In the genomic region with DNA sequence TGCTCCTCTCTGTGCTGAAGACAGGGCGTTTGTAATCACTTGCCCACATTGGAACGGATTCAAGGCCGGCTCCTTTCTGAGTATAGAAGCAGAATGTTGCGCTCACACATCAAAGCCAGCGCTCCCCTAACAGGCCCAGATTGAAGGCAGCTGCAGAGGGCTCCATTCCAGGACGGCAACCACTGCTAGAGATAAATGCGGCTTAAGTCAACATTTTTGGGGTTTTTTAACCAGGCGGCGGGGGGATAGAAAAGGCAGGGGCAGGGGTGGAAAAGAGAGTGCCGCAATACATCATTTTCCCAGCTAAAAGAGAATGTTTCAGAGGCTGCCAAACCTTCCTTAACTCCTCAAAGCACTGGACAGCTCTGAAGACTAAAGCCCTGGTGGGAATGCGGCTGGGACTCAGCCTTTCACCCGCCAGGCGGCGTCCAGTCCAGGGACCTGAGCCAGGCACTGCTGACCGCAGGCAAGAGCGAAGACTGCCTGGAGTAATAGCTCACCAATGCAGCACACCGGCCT, we compare ENCODE assay signal across 10 cellular contexts.
A peak's percentile ranks its signal among the peaks of the same experiment; 100 is the strongest.
DNase-seq lines count a peak whose midpoint lies in the region; ATAC-seq and TF ChIP-seq lines count a peak whose summit lies in the region.
"Had no signal": no experiment of that assay in that cellular context is flagged by ENCODE, and none has a peak within 500 bp of the region (broad histone marks: within the 10 kb centered on the region; RNA-seq: fewer than 3 reads in every experiment).

No MANE protein-coding gene starts in this region.

- H3K4me1 ChIP-seq in mucosa of descending colon (ENCODE audit: low read depth) (no peaks in the 10 kb centered on the region), uterus (peaks cover 5 to 9% of the 10 kb centered on the region in 2 donors)

- POLR2A ChIA-PET in WTC11 (lab: Charles Lee), result no interaction called here

- H3K27me3 ChIP-seq in uterus, result no peaks in the 10 kb centered on the region

- no peaks in the 10 kb centered on the region for H3K27me3 Mint-ChIP-seq in WTC11 (ENCODE audit: low read depth)
- H3K27me3 Mint-ChIP-seq in activated T-cell treated with anti-CD3 and anti-CD28 coated beads, Interleukin-2, amount 50 U/mL, for 72 hours (ENCODE audit: low read depth), result peaks cover 26% of the 10 kb centered on the region
- H3K27me3 Mint-ChIP-seq: type B pancreatic cell had no signal

- ATAC-seq in WTC11 (no peak), mucosa of descending colon (peak; percentile 42)
- ATAC-seq in activated T-cell treated with anti-CD3 and anti-CD28 coated beads, Interleukin-2, amount 50 U/mL, for 72 hours (replicated peaks in 1 of 2), result no peak

- DNase-seq in WTC11 (ENCODE audit: low spot score) (no peak), fibroblast of villous mesenchyme (ENCODE audit: low read depth) (peak; percentile 97), mucosa of descending colon (no peak), uterus (peak; percentile 90 to 92), DMS79 treated with DMSO at 0.1 percent for 48 hours (lab: John Stamatoyannopoulos, UW) (no peak), NAMALWA (ENCODE audit: low spot score) (no peak)
- no peak for DNase-seq in activated T-cell treated with anti-CD3 and anti-CD28 coated beads, Interleukin-2, amount 50 U/mL, for 72 hours
- DNase-seq: activated T-cell treated with anti-CD3 and anti-CD28 coated beads for 4 hours, NCI-H1930 had no signal

- peaks cover 15% of the 10 kb centered on the region; the same call in 1 of the 2 replicates for H3K36me3 Mint-ChIP-seq in WTC11
- H3K36me3 Mint-ChIP-seq in activated T-cell treated with anti-CD3 and anti-CD28 coated beads, Interleukin-2, amount 50 U/mL, for 72 hours (ENCODE audit: insufficient read depth in 2 of 2), result no peaks in the 10 kb centered on the region

- TF ChIP-seq CTCF in WTC11 (IDR thresholded peaks at IDR 0.05) (no peak), fibroblast of villous mesenchyme (IDR thresholded peaks at IDR 0.05; ENCODE audit: insufficient read depth, low read depth, low read length) (peak; percentile 77), mucosa of descending colon (IDR thresholded peaks at IDR 0.05) (no peak), uterus (IDR thresholded peaks at IDR 0.05) (peak; percentile 46 to 81 (median 74))

- TF ChIP-seq POLR2A in uterus (IDR thresholded peaks at IDR 0.05), result no peak

- H3K4me3 Mint-ChIP-seq in WTC11, result no peak overlapping the region
- no peak overlapping the region for H3K4me3 Mint-ChIP-seq in activated T-cell treated with anti-CD3 and anti-CD28 coated beads, Interleukin-2, amount 50 U/mL, for 72 hours
- H3K4me3 Mint-ChIP-seq: type B pancreatic cell had no signal

- no peaks in the 10 kb centered on the region for H3K4me1 Mint-ChIP-seq in WTC11
- no peaks in the 10 kb centered on the region for H3K4me1 Mint-ChIP-seq in activated T-cell treated with anti-CD3 and anti-CD28 coated beads, Interleukin-2, amount 50 U/mL, for 72 hours (ENCODE audit: low read depth)

- 0 out of 2 replicates have a peak overlapping the region, but pooled peaks have one; percentile 16 for H3K27ac Mint-ChIP-seq in WTC11
- H3K27ac Mint-ChIP-seq in activated T-cell treated with anti-CD3 and anti-CD28 coated beads, Interleukin-2, amount 50 U/mL, for 72 hours, result no peak overlapping the region
- H3K27ac Mint-ChIP-seq: type B pancreatic cell had no signal

- H3K9me3 Mint-ChIP-seq in WTC11, result no peaks in the 10 kb centered on the region
- no peaks in the 10 kb centered on the region for H3K9me3 Mint-ChIP-seq in activated T-cell treated with anti-CD3 and anti-CD28 coated beads, Interleukin-2, amount 50 U/mL, for 72 hours
- H3K9me3 Mint-ChIP-seq: type B pancreatic cell had no signal

- CTCF ChIA-PET in WTC11 (lab: Charles Lee), result no interaction called here

- H3K4me3 ChIP-seq in fibroblast of villous mesenchyme (ENCODE audit: low read depth, low read length) (no peak overlapping the region), mucosa of descending colon (no peak overlapping the region), uterus (no peak overlapping the region)

- peak overlapping the region; percentile 67 to 71 for H3K27ac ChIP-seq in uterus

- peaks cover 8% of the 10 kb centered on the region for H3K36me3 ChIP-seq in mucosa of descending colon (ENCODE audit: low read depth)
- no peaks in the 10 kb centered on the region for H3K36me3 ChIP-seq in uterus

- no peaks in the 10 kb centered on the region for H3K9me3 ChIP-seq in mucosa of descending colon
- H3K9me3 ChIP-seq in uterus, result no peaks in the 10 kb centered on the region

- intact Hi-C loops in mucosa of descending colon (cut with DNase I, micrococcal nuclease), result no loop called here
- intact Hi-C loops in uterus (cut with DNase I; ENCODE audit: low total_unique reads), result no loop called here

TF ChIP-seq in WTC11, 78 proteins besides CTCF, POLR2A, EP300 and RAD21:
- TF ChIP-seq, protein P1, sequence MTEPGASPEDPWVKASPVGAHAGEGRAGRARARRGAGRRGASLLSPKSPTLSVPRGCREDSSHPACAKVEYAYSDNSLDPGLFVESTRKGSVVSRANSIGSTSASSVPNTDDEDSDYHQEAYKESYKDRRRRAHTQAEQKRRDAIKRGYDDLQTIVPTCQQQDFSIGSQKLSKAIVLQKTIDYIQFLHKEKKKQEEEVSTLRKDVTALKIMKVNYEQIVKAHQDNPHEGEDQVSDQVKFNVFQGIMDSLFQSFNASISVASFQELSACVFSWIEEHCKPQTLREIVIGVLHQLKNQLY (CRISPR knock-in tag; IDR thresholded peaks at IDR 0.05), result no peak
- no peak for TF ChIP-seq ZNF138 (CRISPR knock-in tag; conservative IDR thresholded peaks at IDR 0.05)
- no peak for TF ChIP-seq IRF2 (CRISPR knock-in tag; IDR thresholded peaks at IDR 0.05; ENCODE audit: borderline replicate concordance, low read depth)
- no peak for TF ChIP-seq ZNF219 (CRISPR knock-in tag; IDR thresholded peaks at IDR 0.05; ENCODE audit: borderline replicate concordance)

Comparison
In these comparisons a context has a peak if more than half of its experiments do, and no peak if none do; other contexts are left out.
1. DNase-seq: peak in fibroblast of villous mesenchyme (single experiment) and uterus (2 of 2); none in WTC11 (single experiment), mucosa of descending colon (0 of 3), activated T-cell treated with anti-CD3 and anti-CD28 coated beads, Interleukin-2, amount 50 U/mL, for 72 hours (0 of 2), DMS79 treated with DMSO at 0.1 percent for 48 hours (single experiment) and NAMALWA (single experiment).
2. CTCF ChIP-seq: peak in fibroblast of villous mesenchyme (single experiment) and uterus (4 of 4); none in WTC11 (single experiment) and mucosa of descending colon (single experiment).